ENCODE assay signal across 9 cellular contexts in genomic region chr18:33577688-33578370, GRCh38. TPM values are rescaled to one million over a fixed set of nuclear protein-coding genes. Genes with fewer than 3 reads are reported as not detected.
DNase-seq lines count a peak whose midpoint lies in the region; ATAC-seq and TF ChIP-seq lines count a peak whose summit lies in the region.
"Had no signal": no experiment of that assay in that cellular context is flagged by ENCODE, and none has a peak within 500 bp of the region (broad histone marks: within the 10 kb centered on the region; RNA-seq: fewer than 3 reads in every experiment).

ASXL3 (plus strand) TSS chr18:33578219; CDS start chr18:33578632, 413 bp downstream.

- H3K4me1 Mint-ChIP-seq in activated CD4-positive, alpha-beta T cell treated with anti-CD3 and anti-CD28 coated beads, Interleukin-2, amount 10 ng/mL, durations not matched to agents 24 days and 14 days = peaks cover 2% of the 10 kb centered on the region

- DNase-seq in activated CD4-positive, alpha-beta T cell treated with anti-CD3 and anti-CD28 coated beads, Interleukin-2, amount 10 ng/mL, durations not matched to agents 24 days and 14 days = no peak
- no peak for DNase-seq in activated CD4-positive, alpha-beta T cell treated with anti-CD3 and anti-CD28 coated beads, Interleukin-2, amount 50 U/mL, for 48 hours
- DNase-seq in NCI-H2081 treated with DMSO at 0.1 percent for 48 hours (lab: John Stamatoyannopoulos, UW) (peak; percentile 11), astrocyte of the cerebellum (ENCODE audit: low read depth) (no peak), sigmoid colon (peak; percentile 80), GOT3 (lab: John Stamatoyannopoulos, UW) (no peak)
- DNase-seq: DND-41 had no signal

- ATAC-seq in HG02763 (IDR thresholded peaks at IDR 0.05; ENCODE audit: unreplicated experiment) = no peak

- peak within 1 kb of the TSS; percentile 72 for H3K27ac Mint-ChIP-seq in activated CD4-positive, alpha-beta T cell treated with anti-CD3 and anti-CD28 coated beads, Interleukin-2, amount 10 ng/mL, durations not matched to agents 24 days and 14 days

- TF ChIP-seq CTCF in astrocyte of the cerebellum (IDR thresholded peaks at IDR 0.05; ENCODE audit: low read depth, low read length, missing control alignments) (no peak), sigmoid colon (IDR thresholded peaks at IDR 0.05) (no peak)

- peaks cover 3% of the 10 kb centered on the region for H3K36me3 Mint-ChIP-seq in activated CD4-positive, alpha-beta T cell treated with anti-CD3 and anti-CD28 coated beads, Interleukin-2, amount 10 ng/mL, durations not matched to agents 24 days and 14 days (ENCODE audit: low read depth)

- TF ChIP-seq POLR2A in sigmoid colon (IDR thresholded peaks at IDR 0.05) = no peak

- WGBS in sigmoid colon, 2 donors = 1% methylated on average over 67 to 69 of the region's 70 CpGs

- H3K9me3 ChIP-seq in iPS-18a (ENCODE audit: control insufficient read depth, low read depth, low read length) = no peaks in the 10 kb centered on the region
- no peaks in the 10 kb centered on the region for H3K9me3 ChIP-seq in sigmoid colon

- in situ Hi-C loops in astrocyte of the cerebellum (cut with HindIII; ENCODE audit: low sequenced_read_pairs) = no loop called here

- intact Hi-C loops in activated CD4-positive, alpha-beta T cell treated with anti-CD3 and anti-CD28 coated beads, Interleukin-2, amount 10 ng/mL, durations not matched to agents 24 days and 14 days (cut with micrococcal nuclease) = no loop called here
- intact Hi-C loops in sigmoid colon (cut with DNase I) = loop anchor here (5.0 to 10.0 kb wide), 2 partner anchors 136 to 177 kb away; partner anchors contain the start of gene CCDC178

- H3K9me3 Mint-ChIP-seq in activated CD4-positive, alpha-beta T cell treated with anti-CD3 and anti-CD28 coated beads, Interleukin-2, amount 10 ng/mL, durations not matched to agents 24 days and 14 days = no peaks in the 10 kb centered on the region

- peak within 1 kb of the TSS; percentile 82 for H3K4me3 Mint-ChIP-seq in activated CD4-positive, alpha-beta T cell treated with anti-CD3 and anti-CD28 coated beads, Interleukin-2, amount 10 ng/mL, durations not matched to agents 24 days and 14 days

- H3K4me3 ChIP-seq in astrocyte of the cerebellum (ENCODE audit: low read depth, low read length) = peak within 1 kb of the TSS; percentile 76
- peak within 1 kb of the TSS; percentile 79 for H3K4me3 ChIP-seq in iPS-18a (ENCODE audit: low read length)
- H3K4me3 ChIP-seq in sigmoid colon = peak within 1 kb of the TSS; percentile 67 to 90 (median 82)

- peaks cover 38% of the 10 kb centered on the region for H3K27me3 ChIP-seq in iPS-18a (ENCODE audit: control insufficient read depth, insufficient read depth, low read length)
- no peaks in the 10 kb centered on the region for H3K27me3 ChIP-seq in sigmoid colon

- peak within 1 kb of the TSS; percentile 42 for H3K9ac ChIP-seq in iPS-18a (ENCODE audit: low read length)

- no peaks in the 10 kb centered on the region for H3K36me3 ChIP-seq in iPS-18a (ENCODE audit: control insufficient read depth, low read depth, low read length)
- H3K36me3 ChIP-seq in sigmoid colon = no peaks in the 10 kb centered on the region

- H3K4me1 ChIP-seq in iPS-18a (ENCODE audit: control insufficient read depth, low read depth, low read length) (peaks cover 25% of the 10 kb centered on the region), sigmoid colon (peaks cover 0 to 46% (median 20%) of the 10 kb centered on the region in 4 donors)

- no peak for TF ChIP-seq EP300 in sigmoid colon (IDR thresholded peaks at IDR 0.05)

- H3K27me3 Mint-ChIP-seq in activated CD4-positive, alpha-beta T cell treated with anti-CD3 and anti-CD28 coated beads, Interleukin-2, amount 10 ng/mL, durations not matched to agents 24 days and 14 days = peaks cover 19% of the 10 kb centered on the region

- H3K27ac ChIP-seq in iPS-18a (ENCODE audit: low read length) (no peak within 1 kb of the TSS), sigmoid colon (peak within 1 kb of the TSS; percentile 80 to 97 (median 92))

RNA-seq across cellular contexts. Expression of gene ASXL3, which starts in this region (rescaled TPM):
- total RNA-seq in activated CD4-positive, alpha-beta T cell treated with anti-CD3 and anti-CD28 coated beads, Interleukin-2, amount 10 ng/mL, durations not matched to agents 24 days and 14 days = not detected in 2 replicates
- total RNA-seq in sigmoid colon = 1 to 10 TPM; 3.6 to 9.1 (median 7.2) TPM
- polyA plus RNA-seq in sigmoid colon = under 1 TPM; under 0.01 to 0.92 (median 0.16) TPM

Comparison
In these comparisons a context has a peak if more than half of its experiments do, and no peak if none do; other contexts are left out.
1. DNase-seq: peak in NCI-H2081 treated with DMSO at 0.1 percent for 48 hours (single experiment) and sigmoid colon (single experiment); none in activated CD4-positive, alpha-beta T cell treated with anti-CD3 and anti-CD28 coated beads, Interleukin-2, amount 10 ng/mL, durations not matched to agents 24 days and 14 days (single experiment), activated CD4-positive, alpha-beta T cell treated with anti-CD3 and anti-CD28 coated beads, Interleukin-2, amount 50 U/mL, for 48 hours (0 of 2), astrocyte of the cerebellum (single experiment) and GOT3 (single experiment).
2. Peak in every context shown above with its lines, with median percentiles within 50 percentile points of each other: H3K4me3 ChIP-seq.